ENCODE assay signal across 23 cellular contexts in genomic region chr2:6290212-6290611, GRCh38.
"Had no signal": no experiment of that assay in that cellular context is flagged by ENCODE, and none has a peak within 500 bp of the region (broad histone marks: within the 10 kb centered on the region; RNA-seq: fewer than 3 reads in every experiment).

No MANE protein-coding gene starts in this region.

- H3K27me3 ChIP-seq: brain microvascular endothelial cell, cardiac muscle cell, MG63 had no signal

- H3K4me1 Mint-ChIP-seq: activated naive CD8-positive, alpha-beta T cell treated with anti-CD3 and anti-CD28 coated beads, Interleukin-2, amount 50 U/mL, for 24 hours had no signal

- H3K4me2 ChIP-seq: KMS-11 had no signal

- H3K4me3 ChIP-seq: cardiac muscle cell, MG63 had no signal

- DNase-seq: activated CD4-positive, alpha-beta T cell treated with anti-CD3 and anti-CD28 coated beads for 48 hours; activated CD4-positive, alpha-beta T cell treated with anti-CD3 and anti-CD28 coated beads, Interleukin-2, amount 50 U/mL, for 4 hours; activated CD8-positive, alpha-beta memory T cell treated with anti-CD3 and anti-CD28 coated beads, Interleukin-2, amount 50 U/mL, for 48 hours; activated CD8-positive, alpha-beta T cell treated with anti-CD3 and anti-CD28 coated beads, Interleukin-2, amount 10 ng/mL, durations not matched to agents 7 days and 5 days; activated naive CD4-positive, alpha-beta T cell treated with Interleukin-2 at 50 U/mL for 16 hours; activated naive CD8-positive, alpha-beta T cell treated with anti-CD3 and anti-CD28 coated beads, Interleukin-2, amount 50 U/mL, for 24 hours; activated T-cell treated with anti-CD3 and anti-CD28 coated beads, Interleukin-2, amount 50 U/mL, for 1 hour; amniotic stem cell; brain microvascular endothelial cell; MG63; MV-4-11; NCI-H2081 treated with DMSO at 0.1 percent for 48 hours; NCI-H226; NCI-H526 treated with DMSO at 0.1 percent for 48 hours; OCI-M1 had no signal

- H3K27me3 Mint-ChIP-seq: activated naive CD8-positive, alpha-beta T cell treated with anti-CD3 and anti-CD28 coated beads, Interleukin-2, amount 50 U/mL, for 24 hours had no signal

- H3K36me3 Mint-ChIP-seq: activated naive CD4-positive, alpha-beta T cell treated with anti-CD3 and anti-CD28 coated beads, Interleukin-2, amount 50 U/mL, for 72 hours had no signal

- FAIRE-seq: astrocyte had no signal

- H3K9ac ChIP-seq: KMS-11 had no signal

- ATAC-seq: activated CD4-positive, CD25-positive, alpha-beta regulatory T cell treated with anti-CD3 and anti-CD28 coated beads, Interleukin-2, amount 50 U/mL, for 24 hours; activated CD8-positive, alpha-beta T cell treated with anti-CD3 and anti-CD28 coated beads, Interleukin-2, amount 10 ng/mL, durations not matched to agents 7 days and 5 days; activated naive CD4-positive, alpha-beta T cell treated with anti-CD3 and anti-CD28 coated beads, Interleukin-2, amount 50 U/mL, for 72 hours; activated naive CD8-positive, alpha-beta T cell treated with anti-CD3 and anti-CD28 coated beads, Interleukin-2, amount 50 U/mL, for 24 hours; Panc1; Right ventricle myocardium inferior had no signal

- H3K27ac ChIP-seq: brain microvascular endothelial cell, cardiac muscle cell, KMS-11 had no signal

- H3K36me3 ChIP-seq: brain microvascular endothelial cell, cardiac muscle cell, MG63 had no signal

- H3K27ac Mint-ChIP-seq: activated CD8-positive, alpha-beta T cell treated with anti-CD3 and anti-CD28 coated beads, Interleukin-2, amount 10 ng/mL, durations not matched to agents 7 days and 5 days; activated naive CD4-positive, alpha-beta T cell treated with anti-CD3 and anti-CD28 coated beads, Interleukin-2, amount 50 U/mL, for 72 hours; activated naive CD8-positive, alpha-beta T cell treated with anti-CD3 and anti-CD28 coated beads, Interleukin-2, amount 50 U/mL, for 24 hours; T-helper 1 cell treated with Interleukin-12 subunit alpha and Interleukin-12 subunit beta and Interleukin-4 antibody, amounts not matched to agents 30 μg/mL and 1 μg/mL, for 36 hours had no signal

- H3K4me3 Mint-ChIP-seq: activated CD8-positive, alpha-beta T cell treated with anti-CD3 and anti-CD28 coated beads, Interleukin-2, amount 10 ng/mL, durations not matched to agents 7 days and 5 days; activated naive CD8-positive, alpha-beta T cell treated with anti-CD3 and anti-CD28 coated beads, Interleukin-2, amount 50 U/mL, for 24 hours; T-helper 1 cell treated with Interleukin-12 subunit alpha and Interleukin-12 subunit beta and Interleukin-4 antibody, amounts not matched to agents 30 μg/mL and 1 μg/mL, for 36 hours had no signal

- H3K9me3 ChIP-seq: MG63 had no signal
